Comparison of ENCODE assay signal across 8 cellular contexts in the genomic region with DNA sequence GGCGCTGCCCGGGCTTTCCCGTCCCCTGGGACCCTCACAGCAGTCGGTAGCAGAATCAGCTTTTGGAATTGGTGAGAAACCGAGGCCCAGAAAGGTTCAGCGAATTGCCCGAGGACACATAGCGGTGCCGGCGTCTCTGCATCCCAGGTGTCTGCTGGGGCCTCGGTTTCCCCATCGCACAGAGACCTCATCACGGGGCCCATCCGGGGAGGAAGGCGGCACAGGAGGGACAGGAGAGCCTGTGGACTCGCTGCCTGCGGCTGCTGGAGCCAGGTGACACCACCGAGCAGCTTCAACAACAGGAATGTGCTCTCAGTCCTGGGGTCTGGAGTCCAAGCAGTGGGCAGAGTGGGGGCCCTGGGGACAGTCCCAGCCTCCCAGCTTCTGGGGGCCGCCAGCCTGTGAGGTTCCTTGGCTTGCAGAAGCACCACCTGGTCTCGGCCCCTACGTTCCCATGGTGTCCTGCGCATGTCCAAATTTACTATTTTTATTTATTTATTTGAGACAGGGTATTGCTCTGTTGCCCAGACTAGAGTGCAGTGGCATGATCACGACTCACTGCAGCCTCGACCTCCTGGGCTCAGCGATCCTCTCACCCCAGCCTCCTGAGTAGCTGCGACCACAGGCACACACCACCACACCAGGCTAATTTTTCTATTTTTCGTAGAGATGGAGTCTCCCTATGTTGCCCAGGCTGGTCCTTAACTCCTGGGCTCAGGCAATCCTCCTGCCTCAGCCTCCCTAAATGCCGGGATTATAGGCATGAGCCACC. TPM values are rescaled to one million over a fixed set of nuclear protein-coding genes. Genes with fewer than 3 reads are reported as not detected.
DNase-seq lines count a peak whose midpoint lies in the region; ATAC-seq and TF ChIP-seq lines count a peak whose summit lies in the region.

No MANE protein-coding gene starts in this region.

- H3K9me2 ChIP-seq in PC-9 (ENCODE audit: insufficient read depth) = no peaks in the 10 kb centered on the region

- intact Hi-C loops in Caco-2 (cut with micrococcal nuclease; ENCODE audit: unreplicated experiment) = loop anchor here (5.0 kb wide), 3 partner anchors 66 to 206 kb away; a partner anchor contains a TSS
- intact Hi-C loops in PC-9 (cut with micrococcal nuclease; ENCODE audit: unreplicated experiment) = loop anchor here (1.0 kb wide), 1 partner anchor 62 kb away; no protein-coding TSS in a partner anchor

- peaks cover 44% of the 10 kb centered on the region for H3K79me2 ChIP-seq in PC-9 (ENCODE audit: low read depth)

- peaks cover 11% of the 10 kb centered on the region for H3K4me1 Mint-ChIP-seq in Caco-2 (ENCODE audit: low read depth, unreplicated experiment)
- peaks cover 34% of the 10 kb centered on the region for H3K4me1 Mint-ChIP-seq in progenitor cell of endocrine pancreas (ENCODE audit: low read depth)

- BruUV-seq in Caco-2 (replicated peaks; lab: Mats Ljungman, UMichigan) (no TSS peak), PC-9 (replicated peaks; lab: Mats Ljungman, UMichigan) (TSS peak; percentile 31)

- peak overlapping the region; percentile 99 for H3K4me3 ChIP-seq in Caco-2 (ENCODE audit: low read depth, low read length)
- H3K4me3 ChIP-seq in PC-9 = peak overlapping the region; percentile 84; the same call in 1 of the 2 replicates
- H3K4me3 ChIP-seq in epithelial cell of proximal tubule (ENCODE audit: low read depth, low read length) = peak overlapping the region; percentile 99

- H3K9me3 ChIP-seq in Caco-2 (no peaks in the 10 kb centered on the region), PC-9 (ENCODE audit: insufficient read depth, low read depth) (no peaks in the 10 kb centered on the region)

- H3K9me3 Mint-ChIP-seq in Caco-2 (ENCODE audit: unreplicated experiment) (no peaks in the 10 kb centered on the region), progenitor cell of endocrine pancreas (ENCODE audit: low read depth) (no peaks in the 10 kb centered on the region)

- TF ChIP-seq CTCF in Caco-2 (IDR thresholded peaks at IDR 0.05; ENCODE audit: insufficient read depth in 1 of 2, low read depth in 1 of 2, low read length in 1 of 2, severe bottlenecking in 1 of 2, unreplicated experiment in 1 of 2) (no peak), PC-9 (conservative IDR thresholded peaks at IDR 0.05) (no peak), epithelial cell of proximal tubule (conservative IDR thresholded peaks at IDR 0.05; ENCODE audit: low read depth, low read length) (no peak), progenitor cell of endocrine pancreas (IDR thresholded peaks at IDR 0.05; ENCODE audit: unreplicated experiment) (no peak)

- no peak for ATAC-seq in GM21390 (IDR thresholded peaks at IDR 0.05; ENCODE audit: unreplicated experiment)
- no peak for ATAC-seq in activated CD4-positive, CD25-positive, alpha-beta regulatory T cell treated with anti-CD3 and anti-CD28 coated beads, Interleukin-2, amount 50 U/mL, for 24 hours
- ATAC-seq in HG03039 (IDR thresholded peaks at IDR 0.05; ENCODE audit: unreplicated experiment) = no peak

- POLR2A ChIA-PET in Caco-2 (lab: Charles Lee) = interaction anchor here (0.6 to 1.6 kb wide), 7 partner anchors 24 to 461 kb away, joined by 3 to 12 read pairs (median 5); a partner anchor contains a TSS
- POLR2A ChIA-PET in PC-9 (lab: Charles Lee; ENCODE audit: unreplicated experiment) = interaction anchor here (0.5 to 1.2 kb wide), 3 partner anchors 26 to 81 kb away, joined by 3 to 14 read pairs (median 4); no protein-coding TSS in a partner anchor

- no peak for DNase-seq in Caco-2
- no peak for DNase-seq in PC-9
- no peak for DNase-seq in epithelial cell of proximal tubule (ENCODE audit: low read depth)
- DNase-seq in progenitor cell of endocrine pancreas (ENCODE audit: low spot score, unreplicated experiment) = no peak
- no peak for DNase-seq in superior temporal gyrus (ENCODE audit: extremely low spot score)

- H3K4me2 ChIP-seq in PC-9 = peak overlapping the region; percentile 95

- H4K20me1 ChIP-seq in PC-9 (ENCODE audit: insufficient read depth) = peaks cover 40% of the 10 kb centered on the region

- H3K27me3 ChIP-seq in Caco-2 (replicated peaks; ENCODE audit: control insufficient read depth, insufficient read depth, low read length) (no peaks in the 10 kb centered on the region), PC-9 (ENCODE audit: insufficient read depth, low read depth) (no peaks in the 10 kb centered on the region)

- peaks cover 15% of the 10 kb centered on the region; the same call in 1 of the 2 replicates for H3F3A ChIP-seq in PC-9 (ENCODE audit: insufficient read depth, low read depth)

- H3K4me3 Mint-ChIP-seq in Caco-2 (ENCODE audit: unreplicated experiment) (peak overlapping the region; percentile 88), progenitor cell of endocrine pancreas (ENCODE audit: low read depth) (peak overlapping the region; percentile 87)

- H3K4me1 ChIP-seq in Caco-2 (peaks cover 59% of the 10 kb centered on the region), PC-9 (replicated peaks; ENCODE audit: insufficient read depth) (peaks cover 18% of the 10 kb centered on the region; the same call in 1 of the 2 replicates)

- H3K36me3 Mint-ChIP-seq in Caco-2 (ENCODE audit: insufficient read depth, unreplicated experiment) (peaks cover 48% of the 10 kb centered on the region), progenitor cell of endocrine pancreas (ENCODE audit: insufficient read depth) (peaks cover 5% of the 10 kb centered on the region)

- CTCF ChIA-PET in Caco-2 (lab: Charles Lee) = interaction anchor here (2.2 kb wide), 2 partner anchors 17 to 19 kb away, joined by 7 to 10 read pairs; no protein-coding TSS in a partner anchor
- CTCF ChIA-PET in PC-9 (lab: Charles Lee) = interaction anchor here (0.6 to 1.0 kb wide), 2 partner anchors 26 to 424 kb away, joined by 3 to 5 read pairs; no protein-coding TSS in a partner anchor

- H3K36me3 ChIP-seq in Caco-2 (ENCODE audit: control insufficient read depth, insufficient read depth, low read length) (0 out of 2 replicates have a peak, but pooled peaks cover 1% of the 10 kb centered on the region), PC-9 (ENCODE audit: low read depth) (peaks cover 19% of the 10 kb centered on the region)

- H3K27me3 Mint-ChIP-seq in Caco-2 (ENCODE audit: insufficient read depth, unreplicated experiment) (no peaks in the 10 kb centered on the region), progenitor cell of endocrine pancreas (no peaks in the 10 kb centered on the region)

- no peak overlapping the region for H3K27ac ChIP-seq in PC-9

- H2AFZ ChIP-seq in PC-9 = 0 out of 2 replicates have a peak overlapping the region, but pooled peaks have one; percentile 24

- H3K27ac Mint-ChIP-seq in Caco-2 (ENCODE audit: unreplicated experiment) = peak overlapping the region; percentile 88
- peak overlapping the region; percentile 98 for H3K27ac Mint-ChIP-seq in progenitor cell of endocrine pancreas

RNA-seq across cellular contexts. Expression of a gene that starts 0.5 kb away (rescaled TPM):
- 24.8 and 25.6 TPM in 2 replicates for total RNA-seq in Caco-2 (2022)
- 28.9 and 29.3 TPM in 2 replicates for total RNA-seq in PC-9 (2021)
- 4.6 and 5.4 TPM in 2 replicates for total RNA-seq in epithelial cell of proximal tubule
- total RNA-seq in progenitor cell of endocrine pancreas = 20.3 and 20.6 TPM in 2 replicates

RNA-seq across cellular contexts. Expression of a gene that starts 7.1 kb away (rescaled TPM):
- total RNA-seq in Caco-2 (2022) (24.0 and 25.1 TPM in 2 replicates), PC-9 (2021) (0.63 TPM in 1 of 2 replicates, not detected in the other), epithelial cell of proximal tubule (not detected in 2 replicates), progenitor cell of endocrine pancreas (1.2 and 1.6 TPM in 2 replicates)

RNA-seq across cellular contexts. Expression of a gene that starts 21.4 kb away (rescaled TPM):
- total RNA-seq in Caco-2 (2022) = 65.6 and 77.6 TPM in 2 replicates
- 73.9 and 102 TPM in 2 replicates for total RNA-seq in PC-9 (2021)
- total RNA-seq in epithelial cell of proximal tubule = 3.9 and 7.2 TPM in 2 replicates
- 10.3 and 10.7 TPM in 2 replicates for total RNA-seq in progenitor cell of endocrine pancreas
